In the genomic region with DNA sequence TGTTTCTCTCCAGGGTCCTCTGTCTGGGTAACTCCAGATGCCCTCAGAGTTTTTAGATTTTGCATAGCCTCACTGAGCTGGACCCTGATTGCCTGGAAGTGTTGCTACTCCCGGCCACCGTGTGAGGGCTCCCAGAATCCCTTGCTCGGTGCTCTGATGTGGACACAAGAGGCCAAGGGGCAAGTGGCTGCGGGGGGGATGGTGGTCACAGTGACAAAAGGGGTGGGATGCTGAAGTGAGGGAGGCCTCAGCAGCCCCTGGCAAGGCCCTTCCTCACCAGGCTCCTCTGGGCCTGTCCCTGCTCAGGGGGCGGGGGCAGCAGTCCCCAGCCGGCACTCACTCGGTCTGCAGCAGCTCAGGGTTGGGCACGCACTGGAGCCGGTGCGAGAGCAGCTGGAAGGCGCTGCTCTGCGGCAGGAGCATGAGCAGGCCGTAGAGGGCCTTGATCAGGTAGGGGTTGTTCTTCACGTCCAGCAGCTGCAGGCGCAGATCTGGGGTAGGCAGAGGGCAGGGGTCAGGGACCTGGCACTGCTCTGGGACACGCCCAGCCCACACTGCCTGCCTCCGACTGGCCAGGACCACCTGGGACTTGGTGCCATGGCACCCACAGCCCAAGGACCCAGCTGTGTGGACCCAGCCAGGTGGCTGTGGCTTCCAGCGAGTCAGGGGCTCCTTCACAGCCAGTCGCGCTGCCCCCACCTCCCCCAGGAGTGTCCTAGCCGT, we compare ENCODE assay signal across 14 cellular contexts. TPM values are rescaled to one million over a fixed set of nuclear protein-coding genes. Genes with fewer than 3 reads are reported as not detected.
DNase-seq lines count a peak whose midpoint lies in the region; ATAC-seq and TF ChIP-seq lines count a peak whose summit lies in the region.
"Had no signal": no experiment of that assay in that cellular context is flagged by ENCODE, and none has a peak within 500 bp of the region (broad histone marks: within the 10 kb centered on the region; RNA-seq: fewer than 3 reads in every experiment).

No MANE protein-coding gene starts in this region.

- peak overlapping the region; percentile 97 for H3K27ac ChIP-seq in AG04450 (ENCODE audit: low read depth, low read length)
- peak overlapping the region; percentile 68 for H3K27ac ChIP-seq in WERI-Rb-1
- peak overlapping the region; percentile 59 for H3K27ac ChIP-seq in right cardiac atrium (ENCODE audit: low read length)
- H3K27ac ChIP-seq in psoas muscle: peak overlapping the region; percentile 86

- H3K9me3 ChIP-seq in AG04450 (ENCODE audit: control insufficient read depth, insufficient read depth, low read length): no peaks in the 10 kb centered on the region; the same call in 1 of the 2 replicates
- no peaks in the 10 kb centered on the region for H3K9me3 ChIP-seq in WERI-Rb-1 (ENCODE audit: severe bottlenecking)
- no peaks in the 10 kb centered on the region for H3K9me3 ChIP-seq in right cardiac atrium (ENCODE audit: control insufficient read depth, low read length)
- H3K9me3 ChIP-seq in psoas muscle: no peaks in the 10 kb centered on the region

- peaks cover 13% of the 10 kb centered on the region for H3K4me1 Mint-ChIP-seq in glutamatergic neuron (ENCODE audit: low read depth, unreplicated experiment)

- peaks cover 1% of the 10 kb centered on the region for H3K27me3 Mint-ChIP-seq in glutamatergic neuron (ENCODE audit: unreplicated experiment)
- H3K27me3 Mint-ChIP-seq: activated CD4-positive, alpha-beta memory T cell treated with anti-CD3 and anti-CD28 coated beads for 36 hours; stimulated activated naive CD8-positive, alpha-beta T cell treated with anti-CD3 and anti-CD28 coated beads, Interleukin-15, Interleukin-2, amounts not matched to agents 100 ng/mL and 50 ng/mL, for 24 hours; T-cell had no signal

- ATAC-seq in right cardiac atrium (no peak), psoas muscle (no peak)
- ATAC-seq: activated naive CD4-positive, alpha-beta T cell treated with anti-CD3 and anti-CD28 coated beads, Interleukin-2, amount 50 U/mL, for 72 hours; T-cell had no signal

- whole genome bisulfite sequencing in right cardiac atrium: 60% methylated on average over 21 of the region's 21 CpGs
- 62 to 73% (median 68%) methylated on average over 20 to 21 of the region's 21 CpGs for WGBS in psoas muscle, 3 donors

- H3K4me1 ChIP-seq in right cardiac atrium (ENCODE audit: control insufficient read depth, insufficient read depth, low read length): peaks cover 63% of the 10 kb centered on the region
- H3K4me1 ChIP-seq in psoas muscle: peaks cover 100% of the 10 kb centered on the region

- CTCF ChIA-PET in AG04450 (lab: Charles Lee): interaction anchor here (1.5 to 1.8 kb wide), 2 partner anchors 10 to 46 kb away, joined by 5 to 8 read pairs; no protein-coding TSS in a partner anchor

- TF ChIP-seq CTCF in AG04450 (IDR thresholded peaks at IDR 0.05; ENCODE audit: low read depth, low read length): no peak
- TF ChIP-seq CTCF in WERI-Rb-1 (IDR thresholded peaks at IDR 0.05; ENCODE audit: low read depth, low read length): no peak
- TF ChIP-seq CTCF in psoas muscle (IDR thresholded peaks at IDR 0.05): no peak
- no peak for TF ChIP-seq CTCF in glutamatergic neuron (IDR thresholded peaks at IDR 0.05; ENCODE audit: partially characterized antibody, unreplicated experiment)

- no peaks in the 10 kb centered on the region for H3K9me3 Mint-ChIP-seq in glutamatergic neuron (ENCODE audit: unreplicated experiment)
- H3K9me3 Mint-ChIP-seq: activated CD4-positive, alpha-beta memory T cell treated with anti-CD3 and anti-CD28 coated beads for 36 hours; activated naive CD4-positive, alpha-beta T cell treated with anti-CD3 and anti-CD28 coated beads, Interleukin-2, amount 50 U/mL, for 72 hours; stimulated activated naive CD8-positive, alpha-beta T cell treated with anti-CD3 and anti-CD28 coated beads, Interleukin-15, Interleukin-2, amounts not matched to agents 100 ng/mL and 50 ng/mL, for 24 hours; T-cell had no signal

- H3K4me3 ChIP-seq in AG04450 (ENCODE audit: low read depth, low read length) (no peak overlapping the region), WERI-Rb-1 (ENCODE audit: low read depth, low read length) (no peak overlapping the region), right cardiac atrium (ENCODE audit: low read length) (no peak overlapping the region), psoas muscle (no peak overlapping the region)

- H3K27me3 ChIP-seq in AG04450 (ENCODE audit: control insufficient read depth, insufficient read depth, low read length): no peaks in the 10 kb centered on the region
- no peaks in the 10 kb centered on the region for H3K27me3 ChIP-seq in WERI-Rb-1 (ENCODE audit: insufficient read depth, low read depth, severe bottlenecking)
- no peaks in the 10 kb centered on the region for H3K27me3 ChIP-seq in right cardiac atrium (ENCODE audit: control insufficient read depth, insufficient read depth)
- H3K27me3 ChIP-seq in psoas muscle (ENCODE audit: insufficient read depth in 3 of 3, low read length in 2 of 3): no peaks in the 10 kb centered on the region

- POLR2A ChIA-PET in AG04450 (lab: Yijun Ruan, JAX): interaction anchor here (1.0 to 2.1 kb wide), 5 partner anchors 11 to 69 kb away, joined by 3 to 16 read pairs (median 4); no protein-coding TSS in a partner anchor

- H3K36me3 ChIP-seq in WERI-Rb-1 (no peaks in the 10 kb centered on the region), psoas muscle (ENCODE audit: insufficient read depth in 1 of 2, low read depth in 1 of 2) (no peaks in the 10 kb centered on the region)

- H3K27ac Mint-ChIP-seq in glutamatergic neuron (ENCODE audit: unreplicated experiment): no peak overlapping the region
- H3K27ac Mint-ChIP-seq: activated CD4-positive, alpha-beta memory T cell treated with anti-CD3 and anti-CD28 coated beads for 36 hours; activated naive CD4-positive, alpha-beta T cell treated with anti-CD3 and anti-CD28 coated beads, Interleukin-2, amount 50 U/mL, for 72 hours; stimulated activated naive CD8-positive, alpha-beta T cell treated with anti-CD3 and anti-CD28 coated beads, Interleukin-15, Interleukin-2, amounts not matched to agents 100 ng/mL and 50 ng/mL, for 24 hours; T-cell had no signal

- H3K36me3 Mint-ChIP-seq in glutamatergic neuron (ENCODE audit: unreplicated experiment): no peaks in the 10 kb centered on the region
- H3K36me3 Mint-ChIP-seq: activated naive CD4-positive, alpha-beta T cell treated with anti-CD3 and anti-CD28 coated beads, Interleukin-2, amount 50 U/mL, for 72 hours had no signal

- intact Hi-C loops in right cardiac atrium (cut with DNase I) (no loop called here), psoas muscle (cut with DNase I) (no loop called here)

- DNase-seq in AG04450 (ENCODE audit: low read depth, low spot score) (no peak), WERI-Rb-1 (no peak), right cardiac atrium (peak; percentile 25 to 71 (median 50)), psoas muscle (peak; percentile 26 to 69), NCI-H2029 treated with DMSO at 0.1 percent for 48 hours (lab: John Stamatoyannopoulos, UW) (no peak), EL (no peak), glutamatergic neuron (no peak), RPMI8226 (no peak)
- DNase-seq: activated CD4-positive, alpha-beta memory T cell treated with anti-CD3 and anti-CD28 coated beads for 36 hours; kidney glomerular epithelial cell; NCI-H510A; T-cell had no signal

- H3K4me3 Mint-ChIP-seq in glutamatergic neuron (ENCODE audit: unreplicated experiment): no peak overlapping the region
- H3K4me3 Mint-ChIP-seq: activated CD4-positive, alpha-beta memory T cell treated with anti-CD3 and anti-CD28 coated beads for 36 hours; stimulated activated naive CD8-positive, alpha-beta T cell treated with anti-CD3 and anti-CD28 coated beads, Interleukin-15, Interleukin-2, amounts not matched to agents 100 ng/mL and 50 ng/mL, for 24 hours; T-cell had no signal

RNA-seq across cellular contexts. Expression of a gene that starts 6.8 kb away (rescaled TPM):
- polyA plus RNA-seq in AG04450 (2011; rRNA removed): 57.9 and 80.1 TPM in 2 replicates
- polyA minus RNA-seq in AG04450 (2011; rRNA and poly(A)+ RNA removed): 55.0 and 67.0 TPM in 2 replicates
- total RNA-seq in right cardiac atrium: 10 to 100 TPM; 60.4 to 71.2 (median 67.7) TPM
- polyA plus RNA-seq in right cardiac atrium: 47.5 TPM
- 100 to 1,000 TPM; 104 to 166 (median 110) TPM for total RNA-seq in psoas muscle
- polyA plus RNA-seq in psoas muscle: 100 to 1,000 TPM in 1 of 3 donors, 10 to 100 TPM in 2; 50.0 to 120 (median 94.3) TPM
- 36.2 TPM for total RNA-seq in glutamatergic neuron (ENCODE audit: unreplicated experiment)

RNA-seq across cellular contexts. Expression of a gene that starts 46.3 kb away (rescaled TPM):
- polyA plus RNA-seq in AG04450 (2011; rRNA removed) (3.0 and 5.1 TPM in 2 replicates), right cardiac atrium (1.9 TPM), psoas muscle (1 to 10 TPM in 2 of 3 donors, under 1 TPM in 1; 0.89 to 3.7 (median 2.2) TPM)
- polyA minus RNA-seq in AG04450 (2011; rRNA and poly(A)+ RNA removed): 2.6 and 3.7 TPM in 2 replicates
- total RNA-seq in right cardiac atrium (1 to 10 TPM in 2 of 4 donors, under 1 TPM in 2; 0.74 to 2.1 (median 1.5) TPM), psoas muscle (10 to 100 TPM in 2 of 4 donors, 1 to 10 TPM in 2; 6.5 to 18.5 (median 9.0) TPM), glutamatergic neuron (ENCODE audit: unreplicated experiment) (0.42 TPM)
- total RNA-seq: activated CD4-positive, alpha-beta memory T cell treated with anti-CD3 and anti-CD28 coated beads for 36 hours; activated naive CD4-positive, alpha-beta T cell treated with anti-CD3 and anti-CD28 coated beads, Interleukin-2, amount 50 U/mL, for 72 hours had no signal

Comparison
In these comparisons a context has a peak if more than half of its experiments do, and no peak if none do; other contexts are left out.
1. DNase-seq: peak in right cardiac atrium (3 of 3) and psoas muscle (2 of 2); none in AG04450 (single experiment), WERI-Rb-1 (single experiment), NCI-H2029 treated with DMSO at 0.1 percent for 48 hours (single experiment), EL (single experiment), glutamatergic neuron (single experiment) and RPMI8226 (single experiment).
2. Peak in every context shown above with its lines, with median percentiles within 50 percentile points of each other: H3K27ac ChIP-seq.